Comparison of ENCODE assay signal across 9 cellular contexts in genomic region chr17:28937044-28937729, GRCh38. TPM values are rescaled to one million over a fixed set of nuclear protein-coding genes. Genes with fewer than 3 reads are reported as not detected.
DNase-seq lines count a peak whose midpoint lies in the region; ATAC-seq, FAIRE-seq and TF ChIP-seq lines count a peak whose summit lies in the region.
"Had no signal": no experiment of that assay in that cellular context is flagged by ENCODE, and none has a peak within 500 bp of the region (broad histone marks: within the 10 kb centered on the region; RNA-seq: fewer than 3 reads in every experiment).

No MANE protein-coding gene starts in this region.

- TF ChIP-seq POLR2A in body of pancreas (IDR thresholded peaks at IDR 0.05) = no peak

- H3K4me3 Mint-ChIP-seq in T-helper 2 cell treated with Interferon-gamma antibody and Interleukin-4, amounts not matched to agents 5 μg/mL and 100 μg/mL, for 36 hours = no peak overlapping the region

- no peaks in the 10 kb centered on the region for H3K27me3 ChIP-seq in body of pancreas
- H3K27me3 ChIP-seq in trophoblast cell (ENCODE audit: insufficient read depth, low read length) = no peaks in the 10 kb centered on the region

- intact Hi-C loops in body of pancreas (cut with DNase I) (no loop called here), kidney (cut with DNase I) (no loop called here)

- H3K36me3 ChIP-seq in body of pancreas (replicated peaks in 1 of 2; ENCODE audit: insufficient read depth in 1 of 2, low read depth in 2 of 2) (peaks cover 0 to 2% of the 10 kb centered on the region in 2 donors), kidney (ENCODE audit: control insufficient read depth in 1 of 2, insufficient read depth in 2 of 2, low read length in 2 of 2) (no peaks in the 10 kb centered on the region), trophoblast cell (ENCODE audit: control insufficient read depth in 1 of 2, insufficient read depth in 2 of 2, low read length in 2 of 2) (peaks cover 3 to 4% of the 10 kb centered on the region in 2 experiments)

- H3K9me3 Mint-ChIP-seq in T-helper 2 cell treated with Interferon-gamma antibody and Interleukin-4, amounts not matched to agents 5 μg/mL and 100 μg/mL, for 36 hours = no peaks in the 10 kb centered on the region

- H3K27me3 Mint-ChIP-seq in T-helper 2 cell treated with Interferon-gamma antibody and Interleukin-4, amounts not matched to agents 5 μg/mL and 100 μg/mL, for 36 hours (ENCODE audit: low read depth) = no peaks in the 10 kb centered on the region

- H3K27ac Mint-ChIP-seq in T-helper 2 cell treated with Interferon-gamma antibody and Interleukin-4, amounts not matched to agents 5 μg/mL and 100 μg/mL, for 36 hours = no peak overlapping the region

- H3K27ac ChIP-seq in body of pancreas (peak overlapping the region; percentile 18 to 81 (median 54)), kidney (ENCODE audit: low read depth in 2 of 2, low read length in 2 of 2) (no peak overlapping the region), trophoblast cell (ENCODE audit: low read depth, low read length) (no peak overlapping the region)
- H3K27ac ChIP-seq: SK-N-MC had no signal

- H2AFZ ChIP-seq in trophoblast cell (ENCODE audit: insufficient read depth, low read length, poor library complexity) = no peak overlapping the region

- H2BK12ac ChIP-seq in trophoblast cell (ENCODE audit: low read length) = no peak overlapping the region

- H3K14ac ChIP-seq in trophoblast cell (ENCODE audit: low read length) = no peak overlapping the region

- no peak overlapping the region for H3K18ac ChIP-seq in trophoblast cell (ENCODE audit: low read length)

- TF ChIP-seq EP300 in Ishikawa (IDR thresholded peaks at IDR 0.05; ENCODE audit: borderline replicate concordance) = no peak

- no peak overlapping the region for H2BK5ac ChIP-seq in trophoblast cell (ENCODE audit: low read depth, low read length, poor library complexity)

- H4K12ac ChIP-seq in trophoblast cell (ENCODE audit: low read depth, low read length) = no peak overlapping the region

- no peak for TF ChIP-seq RAD21 in Ishikawa (IDR thresholded peaks at IDR 0.05; ENCODE audit: low read depth)

- no peak overlapping the region for H2AK5ac ChIP-seq in trophoblast cell (ENCODE audit: low read length)

- H3K79me2 ChIP-seq in trophoblast cell (ENCODE audit: control insufficient read depth, insufficient read depth, low read length, poor library complexity) = peaks cover 5% of the 10 kb centered on the region

- FAIRE-seq in kidney (lab: Jason Lieb, UNC) = no peak

- H3K9ac ChIP-seq in kidney (ENCODE audit: low read length in 2 of 2) = no peak overlapping the region
- H3K9ac ChIP-seq in trophoblast cell (ENCODE audit: low read length) = no peak overlapping the region

- no peak overlapping the region for H3K23ac ChIP-seq in trophoblast cell (ENCODE audit: low read length)

- H4K8ac ChIP-seq in trophoblast cell (ENCODE audit: low read depth, low read length) = no peak overlapping the region

- peaks cover 57% of the 10 kb centered on the region for H3K4me1 Mint-ChIP-seq in T-helper 2 cell treated with Interferon-gamma antibody and Interleukin-4, amounts not matched to agents 5 μg/mL and 100 μg/mL, for 36 hours (ENCODE audit: low read depth)

- TF ChIP-seq CTCF in body of pancreas (IDR thresholded peaks at IDR 0.05) = no peak
- no peak for TF ChIP-seq CTCF in kidney (IDR thresholded peaks at IDR 0.05; ENCODE audit: borderline replicate concordance, extremely low read depth, insufficient read depth)

- peak in 3 of 4 donors; percentile 27 to 70 (median 44) for DNase-seq in body of pancreas
- DNase-seq in left lobe of liver (ENCODE audit: low spot score) = peak; percentile 71
- DNase-seq in stromal cell of bone marrow (ENCODE audit: low read depth) = peak; percentile 22
- no peak for DNase-seq in kidney
- no peak for DNase-seq in T-helper 2 cell treated with Interferon-gamma antibody and Interleukin-4, amounts not matched to agents 5 μg/mL and 100 μg/mL, for 36 hours (ENCODE audit: low spot score)
- DNase-seq in trophoblast cell = no peak
- DNase-seq: KBM-7 had no signal

- H3K4me2 ChIP-seq in trophoblast cell (ENCODE audit: low read length) = no peak overlapping the region

- no peaks in the 10 kb centered on the region for H3K9me3 ChIP-seq in body of pancreas
- no peaks in the 10 kb centered on the region for H3K9me3 ChIP-seq in kidney (ENCODE audit: control insufficient read depth in 1 of 2, low read length in 2 of 2)
- H3K9me3 ChIP-seq in trophoblast cell (ENCODE audit: insufficient read depth, low read depth, low read length) = no peaks in the 10 kb centered on the region

- ATAC-seq in body of pancreas = peak; percentile 86
- peak; percentile 66 for ATAC-seq in left lobe of liver

- H3K79me1 ChIP-seq in trophoblast cell (ENCODE audit: low read length) = no peaks in the 10 kb centered on the region

- peaks cover 37% of the 10 kb centered on the region for H3K36me3 Mint-ChIP-seq in T-helper 2 cell treated with Interferon-gamma antibody and Interleukin-4, amounts not matched to agents 5 μg/mL and 100 μg/mL, for 36 hours (ENCODE audit: low read depth)

- no peak overlapping the region for H3K4ac ChIP-seq in trophoblast cell (ENCODE audit: low read depth, low read length)

- no peak overlapping the region for H2BK120ac ChIP-seq in trophoblast cell (ENCODE audit: insufficient read depth, low read length, poor library complexity)

- H4K91ac ChIP-seq in trophoblast cell (ENCODE audit: low read depth, low read length) = no peak overlapping the region

- H3K4me3 ChIP-seq in body of pancreas (no peak overlapping the region), kidney (ENCODE audit: low read length in 2 of 2) (no peak overlapping the region), trophoblast cell (ENCODE audit: low read depth, low read length) (no peak overlapping the region)
- H3K4me3 ChIP-seq: SK-N-MC had no signal

- 38 to 51% methylated on average over 5 of the region's 5 CpGs for WGBS in body of pancreas, 2 donors
- WGBS in trophoblast cell (ENCODE audit: extremely low coverage, insufficient coverage, insufficient read length) = no CpG with 5 or more reads among the region's 5 CpGs

- H3K4me1 ChIP-seq in body of pancreas (peaks cover 62% of the 10 kb centered on the region), kidney (ENCODE audit: control insufficient read depth in 1 of 2, insufficient read depth in 1 of 2, low read depth in 1 of 2, low read length in 2 of 2) (peaks cover 7 to 13% of the 10 kb centered on the region in 2 donors), trophoblast cell (ENCODE audit: control insufficient read depth in 1 of 2, insufficient read depth in 2 of 2, low read length in 2 of 2) (no peaks in the 10 kb centered on the region)

TF ChIP-seq in Ishikawa, 13 proteins besides CTCF, POLR2A, EP300 and RAD21:
- TF ChIP-seq TCF12 (IDR thresholded peaks at IDR 0.05; ENCODE audit: low read depth) (no peak), CEBPB (IDR thresholded peaks at IDR 0.05) (0 out of 2 replicates have a peak, but pooled peaks have one; percentile 30), YY1 (IDR thresholded peaks at IDR 0.05; ENCODE audit: low read depth) (no peak), EGR1 (IDR thresholded peaks at IDR 0.05) (no peak), NFIC (IDR thresholded peaks at IDR 0.05) (no peak), ZBTB7A (IDR thresholded peaks at IDR 0.05; ENCODE audit: low read depth) (no peak), CREB1 (IDR thresholded peaks at IDR 0.05; ENCODE audit: low read depth) (no peak), FOXM1 (IDR thresholded peaks at IDR 0.05; ENCODE audit: borderline replicate concordance, low read depth) (no peak)
- TF ChIP-seq, protein P1, sequence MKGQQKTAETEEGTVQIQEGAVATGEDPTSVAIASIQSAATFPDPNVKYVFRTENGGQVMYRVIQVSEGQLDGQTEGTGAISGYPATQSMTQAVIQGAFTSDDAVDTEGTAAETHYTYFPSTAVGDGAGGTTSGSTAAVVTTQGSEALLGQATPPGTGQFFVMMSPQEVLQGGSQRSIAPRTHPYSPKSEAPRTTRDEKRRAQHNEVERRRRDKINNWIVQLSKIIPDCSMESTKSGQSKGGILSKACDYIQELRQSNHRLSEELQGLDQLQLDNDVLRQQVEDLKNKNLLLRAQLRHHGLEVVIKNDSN (IDR thresholded peaks at IDR 0.05) = no peak

RNA-seq across cellular contexts. Expression of gene PHF12, which starts 14.1 kb away (rescaled TPM):
- 10 to 100 TPM; 22.1 to 56.4 TPM for total RNA-seq in body of pancreas
- total RNA-seq in left lobe of liver = 15.2 TPM
- 50.4 TPM for total RNA-seq in kidney
- 8.8 TPM for polyA plus RNA-seq in kidney (ENCODE audit: insufficient read depth, low read depth, low replicate concordance)
- polyA plus RNA-seq in trophoblast cell (2013) = 18.5 and 19.8 TPM in 2 replicates

RNA-seq across cellular contexts. Expression of gene DHRS13, which starts 34.3 kb away (rescaled TPM):
- total RNA-seq in body of pancreas (1 to 10 TPM; 7.3 to 9.9 TPM), left lobe of liver (5.5 TPM), kidney (29.5 TPM)
- polyA plus RNA-seq in kidney (ENCODE audit: insufficient read depth, low read depth, low replicate concordance) = 21.6 TPM
- 11.2 and 11.4 TPM in 2 replicates for polyA plus RNA-seq in trophoblast cell (2013)

RNA-seq across cellular contexts. Expression of gene FLOT2, which starts 39.7 kb away (rescaled TPM):
- 10 to 100 TPM; 26.0 to 32.4 TPM for total RNA-seq in body of pancreas
- 70.6 TPM for total RNA-seq in left lobe of liver
- 260 TPM for total RNA-seq in kidney
- polyA plus RNA-seq in kidney (ENCODE audit: insufficient read depth, low read depth, low replicate concordance) = 200 TPM
- 54.6 and 58.2 TPM in 2 replicates for polyA plus RNA-seq in trophoblast cell (2013)

Comparison
In these comparisons a context has a peak if more than half of its experiments do, and no peak if none do; other contexts are left out.
1. DNase-seq: peak in body of pancreas (3 of 4), left lobe of liver (single experiment) and stromal cell of bone marrow (single experiment); none in kidney (single experiment), T-helper 2 cell treated with Interferon-gamma antibody and Interleukin-4, amounts not matched to agents 5 μg/mL and 100 μg/mL, for 36 hours (single experiment) and trophoblast cell (0 of 2).
2. H3K27ac ChIP-seq: peak in body of pancreas (4 of 4); none in kidney (0 of 2) and trophoblast cell (single experiment).